In the genomic region with DNA sequence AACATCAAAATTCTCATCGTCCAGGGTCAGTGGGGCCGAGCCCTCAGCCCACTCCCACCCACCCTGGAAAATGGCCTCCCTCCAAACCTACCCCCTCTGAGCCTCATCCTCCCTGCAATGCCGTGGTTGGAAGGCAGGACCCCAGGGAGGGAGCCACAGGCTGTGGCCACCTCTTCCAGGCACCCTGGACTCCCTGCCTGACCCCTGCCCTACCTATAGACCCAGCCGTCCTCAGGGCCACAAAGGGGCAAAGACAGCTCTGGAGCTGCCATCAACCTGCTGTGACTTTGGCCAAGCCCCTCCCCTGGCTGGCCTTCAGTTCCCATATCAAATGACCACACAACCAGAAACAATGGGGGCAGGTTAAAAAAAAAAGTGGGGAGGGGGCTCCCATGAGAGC, we compare ENCODE assay signal across 21 cellular contexts. TPM values are rescaled to one million over a fixed set of nuclear protein-coding genes. Genes with fewer than 3 reads are reported as not detected.
DNase-seq lines count a peak whose midpoint lies in the region; ATAC-seq and TF ChIP-seq lines count a peak whose summit lies in the region.
"Had no signal": no experiment of that assay in that cellular context is flagged by ENCODE, and none has a peak within 500 bp of the region (broad histone marks: within the 10 kb centered on the region; RNA-seq: fewer than 3 reads in every experiment).

No MANE protein-coding gene starts in this region.

- in situ Hi-C loops in Panc1 (cut with HindIII; ENCODE audit: low pct_unique_long_range_greater_than_20kb, low sequenced_read_pairs): no loop called here

- H3K4me3 ChIP-seq in Panc1 (ENCODE audit: low read depth in 2 of 2, low read length in 2 of 2) (no peak overlapping the region), stomach (no peak overlapping the region)
- H3K4me3 ChIP-seq: adrenal gland, HAP-1, ovary, sigmoid colon had no signal

- no peaks in the 10 kb centered on the region for H3K9me3 ChIP-seq in Panc1 (ENCODE audit: control insufficient read depth, insufficient read depth, low read depth, low read length)
- H3K9me3 ChIP-seq in stomach: no peaks in the 10 kb centered on the region
- H3K9me3 ChIP-seq: adrenal gland, HAP-1, ovary, sigmoid colon had no signal

- TF ChIP-seq CTCF in Panc1 (IDR thresholded peaks at IDR 0.05) (no peak), progenitor cell of endocrine pancreas (IDR thresholded peaks at IDR 0.05; ENCODE audit: unreplicated experiment) (no peak), stomach (IDR thresholded peaks at IDR 0.05) (no peak)

- no TSS peak for BruUV-seq in Panc1 (replicated peaks; lab: Mats Ljungman, UMichigan)

- intact Hi-C loops in activated naive CD4-positive, alpha-beta T cell treated with anti-CD3 and anti-CD28 coated beads for 36 hours (cut with micrococcal nuclease): loop anchor here (5.0 kb wide), 1 partner anchor 301 kb away; the partner anchor contains the start of gene RTEL1
- intact Hi-C loops in Panc1 (cut with micrococcal nuclease; ENCODE audit: unreplicated experiment) (no loop called here), stomach (cut with DNase I; ENCODE audit: low total_unique reads) (no loop called here)

- H3K27ac ChIP-seq in Panc1 (ENCODE audit: low read length) (peak overlapping the region; percentile 12; the same call in 1 of the 2 replicates), stomach (peak overlapping the region in 2 of 5 donors; percentile 93 to 94)
- H3K27ac ChIP-seq: ovary had no signal

- no peaks in the 10 kb centered on the region for H3K9me3 Mint-ChIP-seq in activated naive CD4-positive, alpha-beta T cell treated with anti-CD3 and anti-CD28 coated beads for 36 hours
- no peaks in the 10 kb centered on the region for H3K9me3 Mint-ChIP-seq in activated naive CD4-positive, alpha-beta T cell treated with anti-CD3 and anti-CD28 coated beads, Interleukin-2, amount 10 ng/mL, durations not matched to agents 7 days and 5 days
- H3K9me3 Mint-ChIP-seq in activated naive CD8-positive, alpha-beta T cell treated with anti-CD3 and anti-CD28 coated beads, Interleukin-2, amount 10 ng/mL, durations not matched to agents 7 days and 5 days: no peaks in the 10 kb centered on the region
- H3K9me3 Mint-ChIP-seq in progenitor cell of endocrine pancreas (ENCODE audit: low read depth): no peaks in the 10 kb centered on the region
- H3K9me3 Mint-ChIP-seq: CD8-positive, alpha-beta T cell had no signal

- no peak for DNase-seq in activated naive CD4-positive, alpha-beta T cell treated with anti-CD3 and anti-CD28 coated beads for 36 hours
- DNase-seq in activated naive CD4-positive, alpha-beta T cell treated with anti-CD3 and anti-CD28 coated beads, Interleukin-2, amount 10 ng/mL, durations not matched to agents 7 days and 5 days: no peak
- DNase-seq in Panc1 (ENCODE audit: low read depth, low spot score) (no peak), progenitor cell of endocrine pancreas (ENCODE audit: low spot score, unreplicated experiment) (no peak), NCI-H1694 (lab: John Stamatoyannopoulos, UW) (no peak), stomach (no peak)
- DNase-seq in activated naive CD8-positive, alpha-beta T cell treated with anti-CD3 and anti-CD28 coated beads, Interleukin-2, amount 10 ng/mL, durations not matched to agents 7 days and 5 days: no peak
- DNase-seq in effector CD4-positive, alpha-beta T cell: no peak
- DNase-seq: activated CD4-positive, alpha-beta T cell treated with anti-CD3 and anti-CD28 coated beads for 1 hour; adrenal gland; CD8-positive, alpha-beta T cell; DND-41; KG1; NCI-H1048; NCI-H2029 treated with DMSO at 0.1 percent for 48 hours; NCI-H510A; SHP77 treated with DMSO at 0.1 percent for 48 hours; sigmoid colon; T1000 had no signal

- H3K4me1 Mint-ChIP-seq in activated naive CD4-positive, alpha-beta T cell treated with anti-CD3 and anti-CD28 coated beads for 36 hours (ENCODE audit: low read depth): peaks cover 32% of the 10 kb centered on the region
- peaks cover 40% of the 10 kb centered on the region for H3K4me1 Mint-ChIP-seq in activated naive CD4-positive, alpha-beta T cell treated with anti-CD3 and anti-CD28 coated beads, Interleukin-2, amount 10 ng/mL, durations not matched to agents 7 days and 5 days
- peaks cover 24% of the 10 kb centered on the region for H3K4me1 Mint-ChIP-seq in activated naive CD8-positive, alpha-beta T cell treated with anti-CD3 and anti-CD28 coated beads, Interleukin-2, amount 10 ng/mL, durations not matched to agents 7 days and 5 days
- H3K4me1 Mint-ChIP-seq in progenitor cell of endocrine pancreas (ENCODE audit: low read depth): peaks cover 16% of the 10 kb centered on the region

- POLR2A ChIA-PET in Panc1 (lab: Charles Lee): no interaction called here
- POLR2A ChIA-PET in activated naive CD8-positive, alpha-beta T cell treated with anti-CD3 and anti-CD28 coated beads, Interleukin-2, amount 10 ng/mL, durations not matched to agents 7 days and 5 days (lab: Charles Lee): interaction anchor here (1.4 to 2.0 kb wide), 2 partner anchors 10 to 22 kb away, joined by 5 read pairs; partner anchors contain the start of gene SAMD10

- no peak for TF ChIP-seq EP300 in stomach (IDR thresholded peaks at IDR 0.05)

- peak overlapping the region; percentile 85 for H3K27ac Mint-ChIP-seq in activated naive CD4-positive, alpha-beta T cell treated with anti-CD3 and anti-CD28 coated beads for 36 hours
- H3K27ac Mint-ChIP-seq in activated naive CD4-positive, alpha-beta T cell treated with anti-CD3 and anti-CD28 coated beads, Interleukin-2, amount 10 ng/mL, durations not matched to agents 7 days and 5 days: no peak overlapping the region
- peak overlapping the region; percentile 45 for H3K27ac Mint-ChIP-seq in activated naive CD8-positive, alpha-beta T cell treated with anti-CD3 and anti-CD28 coated beads, Interleukin-2, amount 10 ng/mL, durations not matched to agents 7 days and 5 days
- peak overlapping the region; percentile 49 for H3K27ac Mint-ChIP-seq in progenitor cell of endocrine pancreas

- no peak for TF ChIP-seq POLR2A in stomach (IDR thresholded peaks at IDR 0.05)

- H3K27me3 Mint-ChIP-seq in activated naive CD4-positive, alpha-beta T cell treated with anti-CD3 and anti-CD28 coated beads for 36 hours (ENCODE audit: low read depth): no peaks in the 10 kb centered on the region
- no peaks in the 10 kb centered on the region for H3K27me3 Mint-ChIP-seq in activated naive CD4-positive, alpha-beta T cell treated with anti-CD3 and anti-CD28 coated beads, Interleukin-2, amount 10 ng/mL, durations not matched to agents 7 days and 5 days
- H3K27me3 Mint-ChIP-seq in activated naive CD8-positive, alpha-beta T cell treated with anti-CD3 and anti-CD28 coated beads, Interleukin-2, amount 10 ng/mL, durations not matched to agents 7 days and 5 days: no peaks in the 10 kb centered on the region
- no peaks in the 10 kb centered on the region for H3K27me3 Mint-ChIP-seq in progenitor cell of endocrine pancreas

- peaks cover 9% of the 10 kb centered on the region for H3K36me3 Mint-ChIP-seq in activated naive CD4-positive, alpha-beta T cell treated with anti-CD3 and anti-CD28 coated beads for 36 hours (ENCODE audit: low read depth)
- H3K36me3 Mint-ChIP-seq in activated naive CD4-positive, alpha-beta T cell treated with anti-CD3 and anti-CD28 coated beads, Interleukin-2, amount 10 ng/mL, durations not matched to agents 7 days and 5 days: peaks cover 12% of the 10 kb centered on the region
- H3K36me3 Mint-ChIP-seq in activated naive CD8-positive, alpha-beta T cell treated with anti-CD3 and anti-CD28 coated beads, Interleukin-2, amount 10 ng/mL, durations not matched to agents 7 days and 5 days: peaks cover 5% of the 10 kb centered on the region
- H3K36me3 Mint-ChIP-seq in progenitor cell of endocrine pancreas (ENCODE audit: insufficient read depth): peaks cover 7% of the 10 kb centered on the region

- no peak overlapping the region for H3K4me3 Mint-ChIP-seq in activated naive CD4-positive, alpha-beta T cell treated with anti-CD3 and anti-CD28 coated beads for 36 hours
- H3K4me3 Mint-ChIP-seq in activated naive CD4-positive, alpha-beta T cell treated with anti-CD3 and anti-CD28 coated beads, Interleukin-2, amount 10 ng/mL, durations not matched to agents 7 days and 5 days: no peak overlapping the region
- H3K4me3 Mint-ChIP-seq in activated naive CD8-positive, alpha-beta T cell treated with anti-CD3 and anti-CD28 coated beads, Interleukin-2, amount 10 ng/mL, durations not matched to agents 7 days and 5 days: no peak overlapping the region
- no peak overlapping the region for H3K4me3 Mint-ChIP-seq in progenitor cell of endocrine pancreas (ENCODE audit: low read depth)

- H3K4me1 ChIP-seq in Panc1 (ENCODE audit: control insufficient read depth, insufficient read depth, low read length) (peaks cover 27% of the 10 kb centered on the region), stomach (peaks cover 30 to 43% (median 40%) of the 10 kb centered on the region in 4 donors)

- no peaks in the 10 kb centered on the region for H3K27me3 ChIP-seq in Panc1 (ENCODE audit: control insufficient read depth, insufficient read depth, low read length)
- H3K27me3 ChIP-seq in stomach: no peaks in the 10 kb centered on the region
- H3K27me3 ChIP-seq: adrenal gland, ovary, sigmoid colon had no signal

- H3K36me3 ChIP-seq in Panc1 (ENCODE audit: control insufficient read depth, insufficient read depth, low read length) (peaks cover 3% of the 10 kb centered on the region; the same call in 1 of the 2 replicates), stomach (peaks cover 15 to 52% (median 51%) of the 10 kb centered on the region in 4 donors)
- H3K36me3 ChIP-seq: ovary had no signal

- CTCF ChIA-PET in activated naive CD4-positive, alpha-beta T cell treated with anti-CD3 and anti-CD28 coated beads for 36 hours (lab: Charles Lee): no interaction called here
- CTCF ChIA-PET in activated naive CD4-positive, alpha-beta T cell treated with anti-CD3 and anti-CD28 coated beads, Interleukin-2, amount 10 ng/mL, durations not matched to agents 7 days and 5 days (lab: Charles Lee): interaction anchor here (0.9 to 1.0 kb wide), 2 partner anchors 15 to 81 kb away, joined by 3 read pairs; no protein-coding TSS in a partner anchor
- CTCF ChIA-PET in Panc1 (lab: Charles Lee): no interaction called here

- 56 to 74% (median 65%) methylated on average over 3 to 4 of the region's 4 CpGs for WGBS in stomach, 5 donors

- ATAC-seq in Panc1: no peak
- ATAC-seq in activated naive CD8-positive, alpha-beta T cell treated with anti-CD3 and anti-CD28 coated beads, Interleukin-2, amount 10 ng/mL, durations not matched to agents 7 days and 5 days (ENCODE audit: low read depth): no peak
- ATAC-seq: CD8-positive, alpha-beta T cell had no signal

RNA-seq across cellular contexts. Expression of gene UCKL1, which starts 2.3 kb away (rescaled TPM):
- 10 to 100 TPM; 23.3 to 23.9 TPM for total RNA-seq in activated naive CD4-positive, alpha-beta T cell treated with anti-CD3 and anti-CD28 coated beads for 36 hours
- total RNA-seq in Panc1 (2021; ENCODE audit: unreplicated experiment) (47.4 TPM), progenitor cell of endocrine pancreas (78.9 and 79.2 TPM in 2 replicates), stomach (100 to 1,000 TPM in 1 of 5 donors, 10 to 100 TPM in 4; 20.9 to 107 (median 36.8) TPM)
- polyA plus RNA-seq in Panc1 (2012; ENCODE audit: insufficient read length): 76.5 TPM
- total RNA-seq in activated naive CD8-positive, alpha-beta T cell treated with anti-CD3 and anti-CD28 coated beads, Interleukin-2, amount 10 ng/mL, durations not matched to agents 7 days and 5 days: 10 to 100 TPM; 45.0 to 48.4 TPM
- 10 to 100 TPM; 17.7 to 60.5 (median 24.0) TPM for polyA plus RNA-seq in stomach

RNA-seq across cellular contexts. Expression of gene ZNF512B, which starts 11.3 kb away (rescaled TPM):
- 1 to 10 TPM; 7.9 to 8.3 TPM for total RNA-seq in activated naive CD4-positive, alpha-beta T cell treated with anti-CD3 and anti-CD28 coated beads for 36 hours
- 17.9 TPM for total RNA-seq in Panc1 (2021; ENCODE audit: unreplicated experiment)
- polyA plus RNA-seq in Panc1 (2012; ENCODE audit: insufficient read length): 13.6 TPM
- total RNA-seq in activated naive CD8-positive, alpha-beta T cell treated with anti-CD3 and anti-CD28 coated beads, Interleukin-2, amount 10 ng/mL, durations not matched to agents 7 days and 5 days: 10 to 100 TPM; 15.4 TPM
- 49.4 and 50.5 TPM in 2 replicates for total RNA-seq in progenitor cell of endocrine pancreas
- total RNA-seq in stomach: 10 to 100 TPM in 2 of 5 donors, 1 to 10 TPM in 3; 6.1 to 12.1 (median 9.2) TPM
- polyA plus RNA-seq in stomach: 1 to 10 TPM; 3.5 to 7.6 (median 6.3) TPM

RNA-seq across cellular contexts. Expression of gene SAMD10, which starts 21.0 kb away (rescaled TPM):
- 10 to 100 TPM; 20.5 to 21.8 TPM for total RNA-seq in activated naive CD4-positive, alpha-beta T cell treated with anti-CD3 and anti-CD28 coated beads for 36 hours
- total RNA-seq in Panc1 (2021; ENCODE audit: unreplicated experiment) (8.8 TPM), progenitor cell of endocrine pancreas (12.8 and 14.0 TPM in 2 replicates), stomach (10 to 100 TPM in 2 of 5 donors, 1 to 10 TPM in 3; 2.9 to 68.1 (median 9.4) TPM)
- 13.2 TPM for polyA plus RNA-seq in Panc1 (2012; ENCODE audit: insufficient read length)
- total RNA-seq in activated naive CD8-positive, alpha-beta T cell treated with anti-CD3 and anti-CD28 coated beads, Interleukin-2, amount 10 ng/mL, durations not matched to agents 7 days and 5 days: 10 to 100 TPM; 16.2 to 18.8 TPM
- 1 to 10 TPM; 4.9 to 6.6 (median 6.3) TPM for polyA plus RNA-seq in stomach

RNA-seq across cellular contexts. Expression of gene PRPF6, which starts 22.5 kb away (rescaled TPM):
- 10 to 100 TPM; 39.4 to 40.2 TPM for total RNA-seq in activated naive CD4-positive, alpha-beta T cell treated with anti-CD3 and anti-CD28 coated beads for 36 hours
- total RNA-seq in Panc1 (2021; ENCODE audit: unreplicated experiment) (88.4 TPM), progenitor cell of endocrine pancreas (74.7 and 76.4 TPM in 2 replicates), stomach (10 to 100 TPM; 30.4 to 67.4 (median 39.7) TPM)
- 125 TPM for polyA plus RNA-seq in Panc1 (2012; ENCODE audit: insufficient read length)
- total RNA-seq in activated naive CD8-positive, alpha-beta T cell treated with anti-CD3 and anti-CD28 coated beads, Interleukin-2, amount 10 ng/mL, durations not matched to agents 7 days and 5 days: 10 to 100 TPM; 76.7 to 78.4 TPM
- polyA plus RNA-seq in stomach: 10 to 100 TPM; 27.0 to 44.2 (median 39.6) TPM
